Comparison of ENCODE assay signal across 25 cellular contexts in the genomic region with DNA sequence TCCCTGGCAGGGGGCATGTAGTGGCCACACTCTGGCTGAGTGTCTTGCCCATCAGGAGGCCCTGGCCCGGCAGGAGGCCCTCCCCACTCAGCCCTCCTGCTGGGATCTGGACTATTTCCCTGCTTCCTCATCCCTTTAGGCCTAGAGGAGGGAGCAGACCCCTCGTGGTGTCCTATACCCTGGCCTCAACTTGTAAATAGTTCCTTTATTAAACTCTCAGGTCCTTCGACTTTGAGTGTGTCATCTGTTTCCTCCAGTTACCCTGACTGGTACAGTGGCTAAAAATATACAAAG.
"Had no signal": no experiment of that assay in that cellular context is flagged by ENCODE, and none has a peak within 500 bp of the region (broad histone marks: within the 10 kb centered on the region; RNA-seq: fewer than 3 reads in every experiment).

No MANE protein-coding gene starts in this region.

- DNase-seq: activated CD4-positive, alpha-beta T cell treated with anti-CD3 and anti-CD28 coated beads for 1 hour; activated CD4-positive, alpha-beta T cell treated with anti-CD3 and anti-CD28 coated beads, Interleukin-2, amount 50 U/mL, for 1 hour; activated CD8-positive, alpha-beta T cell treated with anti-CD3 and anti-CD28 coated beads, Interleukin-2, amount 10 ng/mL, durations not matched to agents 7 days and 5 days; activated gamma-delta T cell treated with Interleukin-2 at 50 U/mL for 16 hours; glutamatergic neuron; immature natural killer cell; left lung; naive thymus-derived CD4-positive, alpha-beta T cell; occipital lobe; stimulated activated CD4-positive, alpha-beta T cell treated with anti-CD3 and anti-CD28 coated beads, Interleukin-1b, Interleukin-23, amount 100 ng/mL, for 48 hours; stomach; trophoblast cell; uterus had no signal

- H3K36me3 ChIP-seq: esophagus muscularis mucosa, left lung, right lobe of liver, stomach, suprapubic skin, uterus had no signal

- H3K27me3 ChIP-seq: esophagus muscularis mucosa, hepatocyte, right lobe of liver, stomach, suprapubic skin, uterus had no signal

- H3K27ac ChIP-seq: coronary artery, hepatocyte, left lung, right lobe of liver, skin epidermis, stomach, suprapubic skin, uterus had no signal

- FAIRE-seq: frontal cortex had no signal

- H2AFZ ChIP-seq: hepatocyte had no signal

- H3K4me3 Mint-ChIP-seq: activated CD8-positive, alpha-beta T cell treated with anti-CD3 and anti-CD28 coated beads, Interleukin-2, amount 10 ng/mL, durations not matched to agents 7 days and 5 days; activated naive CD4-positive, alpha-beta T cell treated with anti-CD3 and anti-CD28 coated beads, Interleukin-2, amount 50 U/mL, for 24 hours; activated T-helper 1 cell treated with anti-CD3 and anti-CD28 coated beads, Interleukin-12 subunit alpha, Interleukin-12 subunit beta, Interleukin-2, Interleukin-4 antibody, amounts not matched to agents 30 ng/mL and 10 ng/mL and 1 ng/mL, durations not matched to agents 14 hours and 24 hours and 36 hours; immature natural killer cell; neural crest cell; stimulated activated memory B cell treated with anti-CD40 and anti-IgM and Interleukin-4, amounts not matched to agents 10 μg/mL and 1 μg/mL and 100 μg/mL, for 72 hours had no signal

- H3K4me3 ChIP-seq: coronary artery, esophagus muscularis mucosa, hepatocyte, left lung, lung, right lobe of liver, skin epidermis, stomach, suprapubic skin, uterus had no signal

- H3K4me2 ChIP-seq: hepatocyte had no signal

- ATAC-seq: activated CD8-positive, alpha-beta T cell treated with anti-CD3 and anti-CD28 coated beads, Interleukin-2, amount 10 ng/mL, durations not matched to agents 7 days and 5 days; left lung; naive thymus-derived CD4-positive, alpha-beta T cell; right lobe of liver; stimulated activated memory B cell treated with anti-CD40 and anti-IgM and Interleukin-4, amounts not matched to agents 10 μg/mL and 1 μg/mL and 100 μg/mL, for 72 hours had no signal

- H3K27ac Mint-ChIP-seq: activated CD8-positive, alpha-beta T cell treated with anti-CD3 and anti-CD28 coated beads, Interleukin-2, amount 10 ng/mL, durations not matched to agents 7 days and 5 days; activated naive CD4-positive, alpha-beta T cell treated with anti-CD3 and anti-CD28 coated beads, Interleukin-2, amount 50 U/mL, for 24 hours; activated T-helper 1 cell treated with anti-CD3 and anti-CD28 coated beads, Interleukin-12 subunit alpha, Interleukin-12 subunit beta, Interleukin-2, Interleukin-4 antibody, amounts not matched to agents 30 ng/mL and 10 ng/mL and 1 ng/mL, durations not matched to agents 14 hours and 24 hours and 36 hours; immature natural killer cell; naive thymus-derived CD4-positive, alpha-beta T cell; stimulated activated memory B cell treated with anti-CD40 and anti-IgM and Interleukin-4, amounts not matched to agents 10 μg/mL and 1 μg/mL and 100 μg/mL, for 72 hours had no signal

- H3K36me3 Mint-ChIP-seq: activated naive CD4-positive, alpha-beta T cell treated with anti-CD3 and anti-CD28 coated beads, Interleukin-2, amount 50 U/mL, for 24 hours; immature natural killer cell; naive thymus-derived CD4-positive, alpha-beta T cell; stimulated activated memory B cell treated with anti-CD40 and anti-IgM and Interleukin-4, amounts not matched to agents 10 μg/mL and 1 μg/mL and 100 μg/mL, for 72 hours had no signal

- H3K4me1 ChIP-seq: left lung, uterus had no signal

- H3K9me3 Mint-ChIP-seq: activated naive CD4-positive, alpha-beta T cell treated with anti-CD3 and anti-CD28 coated beads, Interleukin-2, amount 50 U/mL, for 24 hours; activated T-helper 1 cell treated with anti-CD3 and anti-CD28 coated beads, Interleukin-12 subunit alpha, Interleukin-12 subunit beta, Interleukin-2, Interleukin-4 antibody, amounts not matched to agents 30 ng/mL and 10 ng/mL and 1 ng/mL, durations not matched to agents 14 hours and 24 hours and 36 hours; naive thymus-derived CD4-positive, alpha-beta T cell; neural crest cell; stimulated activated memory B cell treated with anti-CD40 and anti-IgM and Interleukin-4, amounts not matched to agents 10 μg/mL and 1 μg/mL and 100 μg/mL, for 72 hours had no signal

- H3K79me2 ChIP-seq: hepatocyte had no signal

- H3K4me1 Mint-ChIP-seq: activated naive CD4-positive, alpha-beta T cell treated with anti-CD3 and anti-CD28 coated beads, Interleukin-2, amount 50 U/mL, for 24 hours; immature natural killer cell; naive thymus-derived CD4-positive, alpha-beta T cell; stimulated activated memory B cell treated with anti-CD40 and anti-IgM and Interleukin-4, amounts not matched to agents 10 μg/mL and 1 μg/mL and 100 μg/mL, for 72 hours had no signal

- H3K9me3 ChIP-seq: esophagus muscularis mucosa, left lung, right lobe of liver, stomach, suprapubic skin, uterus had no signal
